ENCODE assay signal across 11 cellular contexts in genomic region chr1:114342376-114342775, GRCh38.
A peak's percentile ranks its signal among the peaks of the same experiment; 100 is the strongest.
DNase-seq lines count a peak whose midpoint lies in the region; ATAC-seq and TF ChIP-seq lines count a peak whose summit lies in the region.
"Had no signal": no experiment of that assay in that cellular context is flagged by ENCODE, and none has a peak within 500 bp of the region (broad histone marks: within the 10 kb centered on the region; RNA-seq: fewer than 3 reads in every experiment).

No MANE protein-coding gene starts in this region.

- no peak overlapping the region for H3K27ac Mint-ChIP-seq in GM23338
- H3K27ac Mint-ChIP-seq in Calu3 (ENCODE audit: unreplicated experiment), result no peak overlapping the region
- H3K27ac Mint-ChIP-seq: H9 had no signal

- BruUV-seq in Calu3 (replicated peaks; lab: Mats Ljungman, UMichigan), result no TSS peak

- H3F3A ChIP-seq in GM23338 (replicated peaks; ENCODE audit: low read depth), result peaks cover 4% of the 10 kb centered on the region; the same call in 1 of the 2 replicates

- CTCF ChIA-PET in Calu3 (lab: Charles Lee), result no interaction called here

- no peak overlapping the region for H3K4me3 ChIP-seq in GM23338
- no peak overlapping the region for H3K4me3 ChIP-seq in Peyer's patch
- no peak overlapping the region for H3K4me3 ChIP-seq in skeletal muscle satellite cell (ENCODE audit: low read length)

- H3K79me2 ChIP-seq in GM23338 (replicated peaks; ENCODE audit: insufficient read depth), result no peaks in the 10 kb centered on the region

- 0 out of 2 replicates have a peak overlapping the region, but pooled peaks have one; percentile 14 for H2AFZ ChIP-seq in GM23338

- peak overlapping the region; percentile 51 for H3K9ac ChIP-seq in skeletal muscle satellite cell (ENCODE audit: low read depth, low read length)

- H3K9me3 ChIP-seq in Peyer's patch, result no peaks in the 10 kb centered on the region
- H3K9me3 ChIP-seq in skeletal muscle satellite cell (replicated peaks; ENCODE audit: low read length), result no peaks in the 10 kb centered on the region

- H3K36me3 ChIP-seq in GM23338 (ENCODE audit: insufficient read depth), result no peaks in the 10 kb centered on the region
- H3K36me3 ChIP-seq in Peyer's patch, result no peaks in the 10 kb centered on the region
- no peaks in the 10 kb centered on the region for H3K36me3 ChIP-seq in skeletal muscle satellite cell (ENCODE audit: insufficient read depth, low read length)

- H3K9me3 Mint-ChIP-seq in GM23338 (no peaks in the 10 kb centered on the region), Calu3 (ENCODE audit: low read depth, unreplicated experiment) (no peaks in the 10 kb centered on the region)
- H3K9me3 Mint-ChIP-seq: H9 had no signal

- no peaks in the 10 kb centered on the region for H4K20me1 ChIP-seq in GM23338 (replicated peaks; ENCODE audit: insufficient read depth)

- H3K4me1 ChIP-seq in GM23338 (ENCODE audit: insufficient read depth) (peaks cover 10% of the 10 kb centered on the region), Peyer's patch (peaks cover 0 to 10% (median 7%) of the 10 kb centered on the region in 4 donors), skeletal muscle satellite cell (ENCODE audit: control insufficient read depth, insufficient read depth, low read length) (peaks cover 29% of the 10 kb centered on the region)

- intact Hi-C loops in Calu3 (cut with micrococcal nuclease; ENCODE audit: unreplicated experiment), result no loop called here

- H3K4me3 Mint-ChIP-seq in GM23338 (no peak overlapping the region), Calu3 (ENCODE audit: low read depth, unreplicated experiment) (no peak overlapping the region)
- H3K4me3 Mint-ChIP-seq: H9 had no signal

- TF ChIP-seq POLR2A in Peyer's patch (IDR thresholded peaks at IDR 0.05), result no peak

- H3K27me3 Mint-ChIP-seq in GM23338 (ENCODE audit: insufficient read depth, low read depth, poor library complexity) (peaks cover 14% of the 10 kb centered on the region), Calu3 (ENCODE audit: unreplicated experiment) (peaks cover 49% of the 10 kb centered on the region)

- H3K4me2 ChIP-seq in GM23338, result no peak overlapping the region
- peak overlapping the region; percentile 7 for H3K4me2 ChIP-seq in skeletal muscle satellite cell (ENCODE audit: low read length)

- peaks cover 5% of the 10 kb centered on the region; the same call in 1 of the 2 replicates for H3K27me3 ChIP-seq in GM23338 (ENCODE audit: insufficient read depth)
- H3K27me3 ChIP-seq in Peyer's patch, result no peaks in the 10 kb centered on the region
- no peaks in the 10 kb centered on the region for H3K27me3 ChIP-seq in skeletal muscle satellite cell (ENCODE audit: control insufficient read depth, insufficient read depth, low read length)

- H3K36me3 Mint-ChIP-seq in GM23338 (ENCODE audit: low read depth) (no peaks in the 10 kb centered on the region), Calu3 (ENCODE audit: insufficient read depth, unreplicated experiment) (peaks cover 5% of the 10 kb centered on the region)

- no peak for ATAC-seq in GM23338
- no peak for ATAC-seq in GM19397 (IDR thresholded peaks at IDR 0.05; ENCODE audit: unreplicated experiment)
- ATAC-seq: right cardiac atrium had no signal

- no peak for TF ChIP-seq CTCF in GM23338 (conservative IDR thresholded peaks at IDR 0.05; ENCODE audit: low read depth in 2 of 2)
- TF ChIP-seq CTCF in Peyer's patch (IDR thresholded peaks at IDR 0.05), result no peak
- TF ChIP-seq CTCF in Calu3 (IDR thresholded peaks at IDR 0.05; ENCODE audit: unreplicated experiment), result no peak

- peaks cover 10% of the 10 kb centered on the region for H3K4me1 Mint-ChIP-seq in GM23338
- peaks cover 8% of the 10 kb centered on the region for H3K4me1 Mint-ChIP-seq in Calu3 (ENCODE audit: low read depth, unreplicated experiment)

- no peak overlapping the region for H3K27ac ChIP-seq in GM23338 (ENCODE audit: low read depth)
- H3K27ac ChIP-seq in Peyer's patch, result peak overlapping the region in 1 of 4 donors; percentile 55

- peaks cover 10% of the 10 kb centered on the region; the same call in 1 of the 2 replicates for H3K9me2 ChIP-seq in GM23338 (ENCODE audit: insufficient read depth)

- DNase-seq in GM23338 (ENCODE audit: low spot score), result no peak
- peak in 2 of 3 donors; percentile 39 to 70 for DNase-seq in Peyer's patch
- peak; percentile 21 for DNase-seq in activated effector memory CD4-positive, alpha-beta T cell treated with Interleukin-2 at 50 U/mL for 16 hours
- DNase-seq in HPDE6-E6E7 (ENCODE audit: extremely low spot score), result no peak
- DNase-seq in Calu3, result no peak
- no peak for DNase-seq in retina
- DNase-seq: H9, NCI-H1417 treated with DMSO at 0.1 percent for 48 hours, right cardiac atrium had no signal

TF ChIP-seq in GM23338, 12 proteins besides CTCF, POLR2A, EP300 and RAD21 (continues in another document):
- TF ChIP-seq NANOG (IDR thresholded peaks at IDR 0.05; ENCODE audit: borderline replicate concordance) (no peak), ZNF114 (CRISPR knock-in tag; IDR thresholded peaks at IDR 0.05) (no peak), STAT1 (IDR thresholded peaks at IDR 0.05; ENCODE audit: unreplicated experiment) (no peak), REST (IDR thresholded peaks at IDR 0.05; ENCODE audit: unreplicated experiment) (no peak), EZH2 (IDR thresholded peaks at IDR 0.05; ENCODE audit: low read depth, unreplicated experiment) (no peak), JUNB (IDR thresholded peaks at IDR 0.05; ENCODE audit: unreplicated experiment) (no peak), ETS1 (IDR thresholded peaks at IDR 0.05) (no peak), ZNF331 (CRISPR knock-in tag; IDR thresholded peaks at IDR 0.05; ENCODE audit: low read depth) (no peak)

Comparison
In these comparisons a context has a peak if more than half of its experiments do, and no peak if none do; other contexts are left out.
1. DNase-seq: peak in Peyer's patch (2 of 3) and activated effector memory CD4-positive, alpha-beta T cell treated with Interleukin-2 at 50 U/mL for 16 hours (single experiment); none in GM23338 (single experiment), HPDE6-E6E7 (single experiment), Calu3 (single experiment) and retina (single experiment).